ENCODE assay signal across 22 cellular contexts in the genomic region with DNA sequence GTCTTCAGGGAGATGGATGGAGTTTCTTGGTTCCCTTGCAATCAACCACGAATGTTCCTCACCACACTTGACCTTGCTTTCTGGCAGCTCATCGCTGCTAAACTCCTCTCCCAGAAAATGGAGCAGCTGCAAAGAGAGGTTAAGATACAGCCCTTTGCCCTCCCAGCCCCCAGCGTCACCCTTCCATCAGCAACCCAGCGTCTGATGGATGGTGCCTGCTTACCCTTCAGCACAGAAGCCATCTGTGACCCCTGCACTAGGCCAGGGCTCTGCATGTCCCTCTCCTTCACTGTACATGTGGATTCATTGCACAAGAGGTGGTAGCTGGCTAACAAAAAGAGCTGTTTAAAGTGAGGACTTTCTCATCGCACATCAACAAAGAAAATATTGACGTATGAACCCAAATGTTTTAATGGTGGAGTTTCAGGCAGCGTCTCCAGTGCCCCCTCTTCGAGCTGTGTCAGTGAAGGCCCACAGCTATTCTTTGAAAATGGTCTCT. TPM values are rescaled to one million over a fixed set of nuclear protein-coding genes. Genes with fewer than 3 reads are reported as not detected.
DNase-seq lines count a peak whose midpoint lies in the region; ATAC-seq, FAIRE-seq and TF ChIP-seq lines count a peak whose summit lies in the region.
"Had no signal": no experiment of that assay in that cellular context is flagged by ENCODE, and none has a peak within 500 bp of the region (broad histone marks: within the 10 kb centered on the region; RNA-seq: fewer than 3 reads in every experiment).

No MANE protein-coding gene starts in this region.

- no peak overlapping the region for H2BK5ac ChIP-seq in neuronal stem cell (ENCODE audit: low read length)

- H3K4me2 ChIP-seq in HepG2 (ENCODE audit: low read depth, low read length) (no peak overlapping the region), neuronal stem cell (ENCODE audit: insufficient read depth, low read length, poor library complexity, severe bottlenecking) (no peak overlapping the region)
- H3K4me2 ChIP-seq: A549 had no signal

- FAIRE-seq in HepG2 (lab: Jason Lieb, UNC), result no peak
- FAIRE-seq: A549, GM12892, GM18507, H54 had no signal

- H2BK120ac ChIP-seq in neuronal stem cell (ENCODE audit: low read depth, low read length), result no peak overlapping the region

- no peak overlapping the region for H3K4ac ChIP-seq in neuronal stem cell (ENCODE audit: low read length)

- TF ChIP-seq POLR2A in HepG2 (IDR thresholded peaks at IDR 0.05; ENCODE audit: insufficient read depth in 1 of 2, low read depth in 2 of 2, low read length in 2 of 2), result no peak

- no peaks in the 10 kb centered on the region for H3K79me2 ChIP-seq in HepG2 (ENCODE audit: insufficient read depth, low read length)

- POLR2A ChIA-PET in HepG2 (lab: Yijun Ruan, JAX), result no interaction called here

- peak; percentile 12 for DNase-seq in natural killer cell treated with Interleukin-12 subunit alpha and Interleukin-12 subunit beta and Interleukin-15 and Interleukin-18, amount 100 ng/mL, for 72 hours (ENCODE audit: low spot score)
- DNase-seq in natural killer cell, result no peak
- no peak for DNase-seq in HepG2 (ENCODE audit: low spot score)
- no peak for DNase-seq in neuronal stem cell (ENCODE audit: low spot score)
- DNase-seq in iPS-NIHi11 (ENCODE audit: low spot score), result no peak
- no peak for DNase-seq in activated naive CD4-positive, alpha-beta T cell (lab: John Stamatoyannopoulos, UW)
- DNase-seq: AML-193; Caco-2; CD4-positive, alpha-beta T cell; DMS153; DMS79; GDM1 had no signal

- no TSS peak for BruUV-seq in HepG2 (replicated peaks; lab: Mats Ljungman, UMichigan)

- ATAC-seq in natural killer cell treated with Interleukin-12 subunit alpha and Interleukin-12 subunit beta and Interleukin-15 and Interleukin-18, amount 100 ng/mL, for 72 hours, result no peak
- ATAC-seq in natural killer cell (no peak), HepG2 (no peak; the same call in 2 of the 3 replicates), HG02798 (IDR thresholded peaks at IDR 0.05; ENCODE audit: poor library complexity, unreplicated experiment) (no peak)
- ATAC-seq: A549 had no signal

- H3K9me3 ChIP-seq in HepG2 (ENCODE audit: low read length), result no peaks in the 10 kb centered on the region
- H3K9me3 ChIP-seq in neuronal stem cell (replicated peaks in 1 of 2; ENCODE audit: control insufficient read depth in 2 of 2, insufficient read depth in 1 of 2, low read depth in 1 of 2, low read length in 2 of 2), result no peaks in the 10 kb centered on the region
- H3K9me3 ChIP-seq: A549, Caco-2 had no signal

- no peak overlapping the region for H3K14ac ChIP-seq in neuronal stem cell (ENCODE audit: low read length)

- H4K8ac ChIP-seq in neuronal stem cell (ENCODE audit: low read depth, low read length), result peak overlapping the region; percentile 93

- peak overlapping the region; percentile 15 for H2BK15ac ChIP-seq in neuronal stem cell (ENCODE audit: low read length)

- H3K23ac ChIP-seq in neuronal stem cell (ENCODE audit: low read depth, low read length, poor library complexity), result peak overlapping the region; percentile 52

- peaks cover 0 to 6% of the 10 kb centered on the region in 2 donors for H3K4me1 Mint-ChIP-seq in natural killer cell treated with Interleukin-12 subunit alpha and Interleukin-12 subunit beta and Interleukin-15 and Interleukin-18, amount 100 ng/mL, for 72 hours (ENCODE audit: low read depth in 2 of 2)
- H3K4me1 Mint-ChIP-seq in natural killer cell, result no peaks in the 10 kb centered on the region

- TF ChIP-seq CTCF in natural killer cell (IDR thresholded peaks at IDR 0.05) (no peak), HepG2 (CRISPR knock-in tag; IDR thresholded peaks at IDR 0.05) (no peak)

- WGBS in HepG2 (ENCODE audit: low lambda C conversion rate), result 19% methylated on average over 8 of the region's 8 CpGs
- no CpG with 5 or more reads among the region's 8 CpGs for WGBS in neuronal stem cell (ENCODE audit: extremely low coverage in 2 of 2, insufficient read length in 2 of 2, insufficient replicate concordance in 1 of 2), 2 donors

- H3K18ac ChIP-seq in neuronal stem cell (ENCODE audit: low read length), result peak overlapping the region; percentile 19

- no peak overlapping the region for H2AK5ac ChIP-seq in neuronal stem cell (ENCODE audit: low read depth, low read length)

- in situ Hi-C loops in HepG2 (cut with HindIII; ENCODE audit: extremely low pct_ligation_motif_present, low pct_unique_long_range_greater_than_20kb), result no loop called here

- H3K27me3 Mint-ChIP-seq in natural killer cell treated with Interleukin-12 subunit alpha and Interleukin-12 subunit beta and Interleukin-15 and Interleukin-18, amount 100 ng/mL, for 72 hours, result no peaks in the 10 kb centered on the region
- H3K27me3 Mint-ChIP-seq in natural killer cell (ENCODE audit: low read depth in 2 of 2), result no peaks in the 10 kb centered on the region
- H3K27me3 Mint-ChIP-seq: CD4-positive, alpha-beta T cell; IgD-negative memory B cell had no signal

- H4K20me1 ChIP-seq in HepG2 (ENCODE audit: insufficient read depth, low read length), result no peaks in the 10 kb centered on the region

- H3K36me3 ChIP-seq in HepG2 (replicated peaks in 1 of 2; ENCODE audit: control insufficient read depth in 1 of 2, insufficient read depth in 2 of 2, low read length in 2 of 2) (no peaks in the 10 kb centered on the region), neuronal stem cell (replicated peaks in 1 of 2; ENCODE audit: control insufficient read depth in 2 of 2, insufficient read depth in 2 of 2, low read length in 2 of 2) (no peaks in the 10 kb centered on the region)

- H4K91ac ChIP-seq in neuronal stem cell (ENCODE audit: low read depth, low read length, poor library complexity), result no peak overlapping the region

- no peak overlapping the region for H3K4me3 ChIP-seq in HepG2 (replicated peaks in 1 of 3; ENCODE audit: insufficient read depth in 1 of 3, low read depth in 2 of 3, low read length in 3 of 3)
- H3K4me3 ChIP-seq in neuronal stem cell (ENCODE audit: low read length in 2 of 2), result no peak overlapping the region
- H3K4me3 ChIP-seq: A549, GM23248 had no signal

- H3K36me3 Mint-ChIP-seq in natural killer cell treated with Interleukin-12 subunit alpha and Interleukin-12 subunit beta and Interleukin-15 and Interleukin-18, amount 100 ng/mL, for 72 hours, result no peaks in the 10 kb centered on the region
- no peaks in the 10 kb centered on the region for H3K36me3 Mint-ChIP-seq in natural killer cell

- H2BK12ac ChIP-seq in neuronal stem cell (ENCODE audit: low read length), result no peak overlapping the region

- CTCF ChIA-PET in HepG2 (lab: Yijun Ruan, JAX; ENCODE audit: low intra/inter-chr PET ratio, low total read pairs), result no interaction called here

- no peak overlapping the region for H3K27ac Mint-ChIP-seq in natural killer cell treated with Interleukin-12 subunit alpha and Interleukin-12 subunit beta and Interleukin-15 and Interleukin-18, amount 100 ng/mL, for 72 hours
- H3K27ac Mint-ChIP-seq in natural killer cell, result no peak overlapping the region
- H3K27ac Mint-ChIP-seq: CD4-positive, alpha-beta T cell; IgD-negative memory B cell had no signal

- no peaks in the 10 kb centered on the region for H3K9me3 Mint-ChIP-seq in natural killer cell treated with Interleukin-12 subunit alpha and Interleukin-12 subunit beta and Interleukin-15 and Interleukin-18, amount 100 ng/mL, for 72 hours
- H3K9me3 Mint-ChIP-seq in natural killer cell, result no peaks in the 10 kb centered on the region
- H3K9me3 Mint-ChIP-seq: CD4-positive, alpha-beta T cell; IgD-negative memory B cell had no signal

- H3K9ac ChIP-seq in HepG2 (ENCODE audit: insufficient read depth, low read depth, low read length) (no peak overlapping the region), neuronal stem cell (ENCODE audit: low read depth, low read length, poor library complexity) (no peak overlapping the region)
- H3K9ac ChIP-seq: GM23248 had no signal

- H3K27me3 ChIP-seq in HepG2 (ENCODE audit: control insufficient read depth in 1 of 2, insufficient read depth in 2 of 2, low read length in 2 of 2) (no peaks in the 10 kb centered on the region; a peak in 1 of 5 replicates), neuronal stem cell (ENCODE audit: control insufficient read depth in 3 of 3, insufficient read depth in 3 of 3, low read depth in 1 of 3, low read length in 3 of 3) (no peaks in the 10 kb centered on the region)

- H3K4me1 ChIP-seq in HepG2 (ENCODE audit: insufficient read depth, low read length) (peaks cover 13% of the 10 kb centered on the region), neuronal stem cell (ENCODE audit: control insufficient read depth in 2 of 2, insufficient read depth in 1 of 2, low read depth in 1 of 2, low read length in 2 of 2) (no peaks in the 10 kb centered on the region)
- H3K4me1 ChIP-seq: A549, Caco-2 had no signal

- no peak for TF ChIP-seq EP300 in HepG2 (IDR thresholded peaks at IDR 0.05; ENCODE audit: low read depth in 2 of 2, low read length in 2 of 2)
- TF ChIP-seq EP300 in HepG2 (CRISPR knock-in tag; IDR thresholded peaks at IDR 0.05; ENCODE audit: borderline replicate concordance), result no peak

- no peaks in the 10 kb centered on the region for H3K79me1 ChIP-seq in neuronal stem cell (ENCODE audit: low read depth, low read length)

- H3K27ac ChIP-seq in HepG2 (ENCODE audit: extremely low read length, insufficient read depth, low read length), result no peak overlapping the region
- no peak overlapping the region for H3K27ac ChIP-seq in neuronal stem cell (replicated peaks; ENCODE audit: low read length)
- H3K27ac ChIP-seq: 22Rv1, A549, C4-2B, GM23248 had no signal

- no peak overlapping the region for H3K4me3 Mint-ChIP-seq in natural killer cell treated with Interleukin-12 subunit alpha and Interleukin-12 subunit beta and Interleukin-15 and Interleukin-18, amount 100 ng/mL, for 72 hours
- H3K4me3 Mint-ChIP-seq in natural killer cell, result no peak overlapping the region
- H3K4me3 Mint-ChIP-seq: CD4-positive, alpha-beta T cell; IgD-negative memory B cell had no signal

- no peak for TF ChIP-seq RAD21 in HepG2 (CRISPR knock-in tag; IDR thresholded peaks at IDR 0.05)

- intact Hi-C loops in natural killer cell (cut with micrococcal nuclease) (no loop called here), HepG2 (cut with micrococcal nuclease; ENCODE audit: unreplicated experiment) (no loop called here)

- H2AFZ ChIP-seq in HepG2 (ENCODE audit: low read length) (no peak overlapping the region), neuronal stem cell (ENCODE audit: low read length) (no peak overlapping the region)
- H2AFZ ChIP-seq: GM23248 had no signal

RNA-seq across cellular contexts. Expression of a gene that starts 12.3 kb away (rescaled TPM):
- not detected for total RNA-seq in natural killer cell treated with Interleukin-12 subunit alpha and Interleukin-12 subunit beta and Interleukin-15 and Interleukin-18, amount 100 ng/mL, for 72 hours
- total RNA-seq in natural killer cell, result not detected
- 0.20 TPM in 1 of 2 replicates, not detected in the other for total RNA-seq in HepG2 (2016; rRNA removed; fragmentation: Illumina TruSeq; extraction: Trizol)
- not detected in 2 replicates for total RNA-seq in HepG2 (2016; cell fraction: cytosol; rRNA removed; fragmentation: Illumina TruSeq; extraction: Trizol; ENCODE audit: low read depth)
- total RNA-seq in HepG2 (2016; cell fraction: insoluble cytoplasmic fraction; rRNA removed; fragmentation: Illumina TruSeq; extraction: Trizol), result 0.06 TPM in 1 of 2 replicates, not detected in the other
- total RNA-seq in HepG2 (2016; cell fraction: membrane; rRNA removed; fragmentation: Illumina TruSeq; extraction: Trizol), result 0.09 TPM in 1 of 2 replicates, not detected in the other
- not detected in 2 replicates for total RNA-seq in HepG2 (2016; cell fraction: nucleus; rRNA removed; fragmentation: Illumina TruSeq; extraction: Trizol)
- 0.07 and 0.26 TPM in 2 replicates for polyA plus RNA-seq in HepG2 (2011; rRNA removed)
- polyA plus RNA-seq in HepG2 (2011; cell fraction: cytosol; rRNA removed), result 0.17 and 0.32 TPM in 2 replicates
- polyA plus RNA-seq in HepG2 (2011; cell fraction: nucleus; rRNA removed), result 0.08 and 0.14 TPM in 2 replicates
- polyA plus RNA-seq in HepG2 (2012), result 0.20 TPM in 1 of 2 replicates, not detected in the other
- 0.08 TPM in 1 of 2 replicates, not detected in the other for polyA plus RNA-seq in HepG2 (2016; cell fraction: cytosol; fragmentation: Illumina TruSeq; extraction: Trizol; ENCODE audit: low read depth)
- polyA plus RNA-seq in HepG2 (2016; cell fraction: insoluble cytoplasmic fraction; fragmentation: Illumina TruSeq; extraction: Trizol; ENCODE audit: low read depth), result not detected in 2 replicates
- polyA plus RNA-seq in HepG2 (2016; cell fraction: membrane; fragmentation: Illumina TruSeq; extraction: Trizol; ENCODE audit: low read depth), result 0.10 TPM in 1 of 2 replicates, not detected in the other
- polyA plus RNA-seq in HepG2 (2016; cell fraction: nucleus; fragmentation: Illumina TruSeq; extraction: Trizol; ENCODE audit: insufficient read depth, low read depth), result not detected in 2 replicates
- 0.72 TPM in 1 of 2 replicates, not detected in the other for polyA minus RNA-seq in HepG2 (2011; rRNA and poly(A)+ RNA removed; ENCODE audit: low replicate concordance)
- polyA minus RNA-seq in HepG2 (2011; cell fraction: cytosol; rRNA and poly(A)+ RNA removed), result not detected in 2 replicates
- not detected in 2 replicates for polyA minus RNA-seq in HepG2 (2011; cell fraction: nucleus; rRNA and poly(A)+ RNA removed)
- 0.04 TPM for polyA plus RNA-seq in neuronal stem cell (2013, experiment 1 of 2)
- 0.03 TPM for polyA plus RNA-seq in neuronal stem cell (2013, experiment 2 of 2)
- total RNA-seq: Caco-2; CD4-positive, alpha-beta T cell; Daoy; GM23248 had no signal
- polyA plus RNA-seq: GM23248, IgD-negative memory B cell had no signal

RNA-seq across cellular contexts. Expression of a gene that starts 54.6 kb away (rescaled TPM):
- not detected for total RNA-seq in natural killer cell treated with Interleukin-12 subunit alpha and Interleukin-12 subunit beta and Interleukin-15 and Interleukin-18, amount 100 ng/mL, for 72 hours
- under 1 TPM in 1 of 3 donors, not detected in 2; 0.20 TPM for total RNA-seq in natural killer cell
- not detected in 2 replicates for total RNA-seq in HepG2 (2016; rRNA removed; fragmentation: Illumina TruSeq; extraction: Trizol)
- total RNA-seq in HepG2 (2016; cell fraction: cytosol; rRNA removed; fragmentation: Illumina TruSeq; extraction: Trizol; ENCODE audit: low read depth), result not detected in 2 replicates
- not detected in 2 replicates for total RNA-seq in HepG2 (2016; cell fraction: insoluble cytoplasmic fraction; rRNA removed; fragmentation: Illumina TruSeq; extraction: Trizol)
- total RNA-seq in HepG2 (2016; cell fraction: membrane; rRNA removed; fragmentation: Illumina TruSeq; extraction: Trizol), result not detected in 2 replicates
- total RNA-seq in HepG2 (2016; cell fraction: nucleus; rRNA removed; fragmentation: Illumina TruSeq; extraction: Trizol), result not detected in 2 replicates
- polyA plus RNA-seq in HepG2 (2011; rRNA removed), result not detected in 2 replicates
- not detected in 2 replicates for polyA plus RNA-seq in HepG2 (2011; cell fraction: cytosol; rRNA removed)
- polyA plus RNA-seq in HepG2 (2011; cell fraction: nucleus; rRNA removed), result not detected in 2 replicates
- not detected in 2 replicates for polyA plus RNA-seq in HepG2 (2012)
- not detected in 2 replicates for polyA plus RNA-seq in HepG2 (2016; cell fraction: cytosol; fragmentation: Illumina TruSeq; extraction: Trizol; ENCODE audit: low read depth)
- polyA plus RNA-seq in HepG2 (2016; cell fraction: insoluble cytoplasmic fraction; fragmentation: Illumina TruSeq; extraction: Trizol; ENCODE audit: low read depth), result not detected in 2 replicates
- not detected in 2 replicates for polyA plus RNA-seq in HepG2 (2016; cell fraction: membrane; fragmentation: Illumina TruSeq; extraction: Trizol; ENCODE audit: low read depth)
- not detected in 2 replicates for polyA plus RNA-seq in HepG2 (2016; cell fraction: nucleus; fragmentation: Illumina TruSeq; extraction: Trizol; ENCODE audit: insufficient read depth, low read depth)
- polyA minus RNA-seq in HepG2 (2011; rRNA and poly(A)+ RNA removed; ENCODE audit: low replicate concordance), result not detected in 2 replicates
- polyA minus RNA-seq in HepG2 (2011; cell fraction: cytosol; rRNA and poly(A)+ RNA removed), result not detected in 2 replicates
- polyA minus RNA-seq in HepG2 (2011; cell fraction: nucleus; rRNA and poly(A)+ RNA removed), result not detected in 2 replicates
- not detected for polyA plus RNA-seq in neuronal stem cell (2013, experiment 1 of 2)
- polyA plus RNA-seq in neuronal stem cell (2013, experiment 2 of 2), result not detected
- total RNA-seq: Caco-2, Daoy, GM23248 had no signal
- polyA plus RNA-seq: A549, IgD-negative memory B cell had no signal
